13 cellular contexts compared by ENCODE assay signal in the genomic region with DNA sequence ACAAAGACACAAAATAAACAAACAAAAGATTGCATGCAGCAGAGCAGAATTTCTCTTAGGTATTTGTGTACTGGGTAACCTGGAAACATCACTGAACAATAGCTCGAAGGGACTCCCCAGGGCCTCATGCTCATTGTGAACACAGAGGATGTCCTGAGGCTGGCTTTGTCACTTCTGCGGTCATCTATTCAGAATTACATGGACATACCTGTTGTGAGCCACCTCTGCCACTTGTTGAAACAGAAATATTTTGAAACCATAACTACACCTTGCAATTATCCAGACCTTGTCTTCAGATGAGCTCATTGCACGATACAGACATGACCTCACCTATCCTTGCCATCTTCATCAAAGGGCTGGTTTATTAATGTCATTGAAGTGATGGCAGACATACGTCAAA. TPM values are rescaled to one million over a fixed set of nuclear protein-coding genes. Genes with fewer than 3 reads are reported as not detected.
DNase-seq lines count a peak whose midpoint lies in the region; ATAC-seq and TF ChIP-seq lines count a peak whose summit lies in the region.
"Had no signal": no experiment of that assay in that cellular context is flagged by ENCODE, and none has a peak within 500 bp of the region (broad histone marks: within the 10 kb centered on the region; RNA-seq: fewer than 3 reads in every experiment).

No MANE protein-coding gene starts in this region.

- no peaks in the 10 kb centered on the region for H4K20me1 ChIP-seq in PC-3 (ENCODE audit: low read length)

- 0 out of 2 replicates have a peak overlapping the region, but pooled peaks have one; percentile 53 for H3K9ac ChIP-seq in PC-3 (ENCODE audit: low read length)

- H3K4me1 ChIP-seq in PC-3 (ENCODE audit: insufficient read depth, low read length) (peaks cover 19% of the 10 kb centered on the region), foreskin keratinocyte (no peaks in the 10 kb centered on the region)
- H3K4me1 ChIP-seq: HAP-1 had no signal

- peak; percentile 45 for ATAC-seq in PC-3
- peak; percentile 73 for ATAC-seq in foreskin keratinocyte
- ATAC-seq in HG03159 (IDR thresholded peaks at IDR 0.05; ENCODE audit: unreplicated experiment) = no peak
- ATAC-seq: CD8-positive, alpha-beta T cell; SK-N-SH treated with all-trans-retinoic acid at 6 μM for 48 hours had no signal

- no peaks in the 10 kb centered on the region for H3K79me2 ChIP-seq in PC-3 (ENCODE audit: low read length)

- POLR2A ChIA-PET in PC-3 (lab: Charles Lee; ENCODE audit: unreplicated experiment) = no interaction called here

- in situ Hi-C loops in Caki2 (cut with HindIII; ENCODE audit: low pct_unique_long_range_greater_than_20kb, low sequenced_read_pairs) = no loop called here

- no peaks in the 10 kb centered on the region for H3K27me3 ChIP-seq in PC-3 (ENCODE audit: low read length)
- no peaks in the 10 kb centered on the region for H3K27me3 ChIP-seq in foreskin keratinocyte

- no peak for TF ChIP-seq CTCF in PC-3 (conservative IDR thresholded peaks at IDR 0.05; ENCODE audit: low read depth, low read length)
- no peak for TF ChIP-seq CTCF in foreskin keratinocyte (conservative IDR thresholded peaks at IDR 0.05)

- H3K9me3 ChIP-seq in PC-3 (ENCODE audit: low read length) = no peaks in the 10 kb centered on the region
- H3K9me3 ChIP-seq: HAP-1 had no signal

- BruUV-seq in PC-3 (replicated peaks; lab: Mats Ljungman, UMichigan) = no TSS peak

- H3K27ac ChIP-seq in PC-3 (ENCODE audit: low read length) = peak overlapping the region; percentile 91
- H3K27ac ChIP-seq in foreskin keratinocyte = no peak overlapping the region

- no peak overlapping the region for H3K4me3 ChIP-seq in PC-3 (ENCODE audit: low read length)
- H3K4me3 ChIP-seq: HAP-1 had no signal

- H3F3A ChIP-seq in PC-3 (ENCODE audit: low read length, unreplicated experiment) = no peaks in the 10 kb centered on the region

- H3K9me2 ChIP-seq in PC-3 (replicated peaks; ENCODE audit: low read length) = no peaks in the 10 kb centered on the region

- DNase-seq in COLO668 (lab: John Stamatoyannopoulos, UW; ENCODE audit: unreplicated experiment) (peak; percentile 84), Caki2 (ENCODE audit: low read depth) (peak; percentile 58), PC-3 (peak; percentile 88), foreskin keratinocyte (peak; percentile 49 to 67), NCI-H146 treated with DMSO at 0.1 percent for 48 hours (lab: John Stamatoyannopoulos, UW; ENCODE audit: unreplicated experiment) (no peak)
- DNase-seq in activated CD4-positive, CD25-positive, alpha-beta regulatory T cell (lab: John Stamatoyannopoulos, UW) = no peak
- DNase-seq: CD8-positive, alpha-beta T cell; NCI-H1694 treated with DMSO at 0.1 percent for 48 hours; NCI-H524 treated with DMSO at 0.1 percent for 48 hours had no signal

- intact Hi-C loops in PC-3 (cut with micrococcal nuclease) = no loop called here

- peak overlapping the region; percentile 10; the same call in 1 of the 2 replicates for H3K4me2 ChIP-seq in PC-3 (ENCODE audit: low read length)

- CTCF ChIA-PET in PC-3 (lab: Charles Lee) = interaction anchor here (0.7 kb wide), 1 partner anchor 421 kb away, joined by 3 read pairs; no protein-coding TSS in a partner anchor

- no peaks in the 10 kb centered on the region for H3K36me3 ChIP-seq in PC-3 (ENCODE audit: low read depth, low read length)
- H3K36me3 ChIP-seq: HAP-1 had no signal

- no peak overlapping the region for H2AFZ ChIP-seq in PC-3 (ENCODE audit: low read length)

RNA-seq across cellular contexts. Expression of gene CREG2, which starts 23.4 kb away (rescaled TPM):
- total RNA-seq in Caki2 (2014; rRNA removed; shearing (Covaris generic); ENCODE audit: low replicate concordance) = 3.7 and 5.2 TPM in 2 replicates
- total RNA-seq in PC-3 (2014; rRNA removed) (40.0 and 67.9 TPM in 2 replicates), foreskin keratinocyte (1.1 and 1.5 TPM in 2 replicates)
- 1.1 and 1.4 TPM in 2 replicates for polyA plus RNA-seq in foreskin keratinocyte
- total RNA-seq: CD8-positive, alpha-beta T cell had no signal
- polyA plus RNA-seq: BJ had no signal

Comparison
In these comparisons a context has a peak if more than half of its experiments do, and no peak if none do; other contexts are left out.
1. DNase-seq: peak in COLO668 (single experiment), Caki2 (single experiment), PC-3 (single experiment) and foreskin keratinocyte (2 of 2); none in activated CD4-positive, CD25-positive, alpha-beta regulatory T cell (0 of 4) and NCI-H146 treated with DMSO at 0.1 percent for 48 hours (single experiment).